Comparison of ENCODE assay signal across 25 cellular contexts in genomic region chr7:46707973-46708372, GRCh38.
DNase-seq lines count a peak whose midpoint lies in the region; ATAC-seq, FAIRE-seq and TF ChIP-seq lines count a peak whose summit lies in the region.
"Had no signal": no experiment of that assay in that cellular context is flagged by ENCODE, and none has a peak within 500 bp of the region (broad histone marks: within the 10 kb centered on the region; RNA-seq: fewer than 3 reads in every experiment).

No MANE protein-coding gene starts in this region.

- H3K4me3 ChIP-seq in GM23338 (no peak overlapping the region), astrocyte (ENCODE audit: insufficient read depth, low read depth, low read length) (no peak overlapping the region), MG63 (no peak overlapping the region)
- H3K4me3 ChIP-seq: GM23248, sigmoid colon had no signal

- H3K9me3 ChIP-seq in astrocyte (ENCODE audit: insufficient read depth, low read depth, low read length) (no peaks in the 10 kb centered on the region), MG63 (no peaks in the 10 kb centered on the region)
- H3K9me3 ChIP-seq: sigmoid colon had no signal

- H3K4me2 ChIP-seq in GM23338 = no peak overlapping the region
- no peak overlapping the region for H3K4me2 ChIP-seq in astrocyte (ENCODE audit: low read length)

- H2AFZ ChIP-seq in GM23338 (no peak overlapping the region), astrocyte (ENCODE audit: low read depth, low read length) (no peak overlapping the region)
- H2AFZ ChIP-seq: GM23248 had no signal

- H3K36me3 ChIP-seq in GM23338 (ENCODE audit: insufficient read depth) (no peaks in the 10 kb centered on the region), astrocyte (ENCODE audit: insufficient read depth, low read length) (no peaks in the 10 kb centered on the region), MG63 (no peaks in the 10 kb centered on the region)
- H3K36me3 ChIP-seq: sigmoid colon had no signal

- ATAC-seq in GM23338 (no peak), HG03025 (IDR thresholded peaks at IDR 0.05; ENCODE audit: low FRiP score, unreplicated experiment) (no peak), HG03442 (IDR thresholded peaks at IDR 0.05; ENCODE audit: unreplicated experiment) (no peak)

- FAIRE-seq in astrocyte (lab: Jason Lieb, UNC) = peak; percentile 32
- FAIRE-seq: endothelial cell of umbilical vein had no signal

- no peaks in the 10 kb centered on the region; the same call in 1 of the 2 replicates for H3K9me2 ChIP-seq in GM23338 (ENCODE audit: insufficient read depth)

- DNase-seq in AG08395 (ENCODE audit: low spot score) (peak; percentile 11), GM23338 (ENCODE audit: low spot score) (peak; percentile 59), astrocyte (ENCODE audit: low read depth) (peak; percentile 70), kidney tubule cell (ENCODE audit: low spot score) (peak; percentile 86), MG63 (no peak), amygdala (lab: John Stamatoyannopoulos, UW) (no peak)
- DNase-seq: activated CD4-positive, alpha-beta T cell treated with anti-CD3 and anti-CD28 coated beads, Interleukin-2, amount 10 ng/mL, durations not matched to agents 24 days and 14 days; activated gamma-delta T cell treated with Interleukin-2 at 50 U/mL for 16 hours; activated T-cell treated with anti-CD3 and anti-CD28 coated beads, Interleukin-2, amount 50 U/mL, for 24 hours; CD4-positive, CD25-positive, alpha-beta regulatory T cell; GM23248; islet precursor cell; NCI-H1092 treated with DMSO at 0.1 percent for 48 hours; NCI-H2029 treated with DMSO at 0.1 percent for 48 hours; NCI-H345; NCI-H82; nephron progenitor cell; OCI-M1; sigmoid colon; stimulated activated naive CD4-positive, alpha-beta T cell treated with Interleukin-2 at 50 U/mL for 16 hours had no signal

- no peaks in the 10 kb centered on the region for H3K27me3 Mint-ChIP-seq in GM23338 (ENCODE audit: insufficient read depth, low read depth, poor library complexity)
- no peaks in the 10 kb centered on the region for H3K27me3 Mint-ChIP-seq in astrocyte (ENCODE audit: low read depth, unreplicated experiment)
- H3K27me3 Mint-ChIP-seq: activated CD4-positive, alpha-beta T cell treated with anti-CD3 and anti-CD28 coated beads, Interleukin-2, amount 10 ng/mL, durations not matched to agents 24 days and 14 days; activated T-cell treated with anti-CD3 and anti-CD28 coated beads, Interleukin-2, amount 50 U/mL, for 24 hours; CD4-positive, CD25-positive, alpha-beta regulatory T cell; IgD-negative memory B cell had no signal

- H3K36me3 Mint-ChIP-seq in GM23338 (ENCODE audit: low read depth) (peaks cover 5% of the 10 kb centered on the region; the same call in 2 of the 3 replicates), astrocyte (ENCODE audit: low read depth, unreplicated experiment) (no peaks in the 10 kb centered on the region)
- H3K36me3 Mint-ChIP-seq: brain; CD4-positive, CD25-positive, alpha-beta regulatory T cell; IgD-negative memory B cell had no signal

- H3K4me1 ChIP-seq in GM23338 (ENCODE audit: insufficient read depth) = no peaks in the 10 kb centered on the region
- H3K4me1 ChIP-seq in astrocyte (ENCODE audit: insufficient read depth, low read length) = peaks cover 17% of the 10 kb centered on the region

- H3K9ac ChIP-seq in astrocyte (ENCODE audit: low read length) = no peak overlapping the region
- H3K9ac ChIP-seq: GM23248 had no signal

- H3K4me1 Mint-ChIP-seq in GM23338 (peaks cover 7% of the 10 kb centered on the region; the same call in 2 of the 3 replicates), astrocyte (ENCODE audit: low read depth, unreplicated experiment) (peaks cover 16% of the 10 kb centered on the region)
- H3K4me1 Mint-ChIP-seq: activated CD4-positive, alpha-beta T cell treated with anti-CD3 and anti-CD28 coated beads, Interleukin-2, amount 10 ng/mL, durations not matched to agents 24 days and 14 days; CD4-positive, CD25-positive, alpha-beta regulatory T cell; IgD-negative memory B cell had no signal

- H3K9me3 Mint-ChIP-seq in GM23338 (peaks cover 5% of the 10 kb centered on the region; the same call in 2 of the 3 replicates), astrocyte (ENCODE audit: unreplicated experiment) (no peaks in the 10 kb centered on the region)
- H3K9me3 Mint-ChIP-seq: activated CD4-positive, alpha-beta T cell treated with anti-CD3 and anti-CD28 coated beads, Interleukin-2, amount 10 ng/mL, durations not matched to agents 24 days and 14 days; brain; nephron progenitor cell had no signal

- H3K27ac Mint-ChIP-seq in GM23338 (peak overlapping the region; percentile 65; the same call in 1 of the 2 replicates), astrocyte (ENCODE audit: unreplicated experiment) (no peak overlapping the region)
- H3K27ac Mint-ChIP-seq: activated CD4-positive, alpha-beta T cell treated with anti-CD3 and anti-CD28 coated beads, Interleukin-2, amount 10 ng/mL, durations not matched to agents 24 days and 14 days; activated T-cell treated with anti-CD3 and anti-CD28 coated beads, Interleukin-2, amount 50 U/mL, for 24 hours; brain; CD4-positive, CD25-positive, alpha-beta regulatory T cell; IgD-negative memory B cell; nephron progenitor cell had no signal

- H4K20me1 ChIP-seq in GM23338 (replicated peaks; ENCODE audit: insufficient read depth) (no peaks in the 10 kb centered on the region), astrocyte (ENCODE audit: insufficient read depth, low read length) (no peaks in the 10 kb centered on the region)

- no peaks in the 10 kb centered on the region for H3K27me3 ChIP-seq in GM23338 (ENCODE audit: insufficient read depth)
- H3K27me3 ChIP-seq in astrocyte (ENCODE audit: insufficient read depth, low read length) = no peaks in the 10 kb centered on the region
- H3K27me3 ChIP-seq in MG63 = no peaks in the 10 kb centered on the region
- H3K27me3 ChIP-seq: sigmoid colon had no signal

- no peaks in the 10 kb centered on the region for H3K79me2 ChIP-seq in GM23338 (replicated peaks; ENCODE audit: insufficient read depth)
- H3K79me2 ChIP-seq in astrocyte (ENCODE audit: insufficient read depth, low read length) = no peaks in the 10 kb centered on the region

- no peak for TF ChIP-seq CTCF in GM23338 (conservative IDR thresholded peaks at IDR 0.05; ENCODE audit: low read depth in 2 of 2)
- TF ChIP-seq CTCF in astrocyte (IDR thresholded peaks at IDR 0.05; ENCODE audit: insufficient read depth, low read depth, low read length) = no peak

- H3K4me3 Mint-ChIP-seq in GM23338 (no peak overlapping the region), astrocyte (ENCODE audit: unreplicated experiment) (no peak overlapping the region)
- H3K4me3 Mint-ChIP-seq: activated CD4-positive, alpha-beta T cell treated with anti-CD3 and anti-CD28 coated beads, Interleukin-2, amount 10 ng/mL, durations not matched to agents 24 days and 14 days; activated T-cell treated with anti-CD3 and anti-CD28 coated beads, Interleukin-2, amount 50 U/mL, for 24 hours; brain; CD4-positive, CD25-positive, alpha-beta regulatory T cell; IgD-negative memory B cell; nephron progenitor cell had no signal

- H3F3A ChIP-seq in GM23338 (replicated peaks; ENCODE audit: low read depth) = no peaks in the 10 kb centered on the region

- H3K27ac ChIP-seq in GM23338 (ENCODE audit: low read depth) (no peak overlapping the region), astrocyte (ENCODE audit: low read depth, low read length) (peak overlapping the region; percentile 46)
- H3K27ac ChIP-seq: GM23248, sigmoid colon had no signal

TF ChIP-seq in GM23338, 12 proteins besides CTCF, POLR2A, EP300 and RAD21 (continues in another document):
- TF ChIP-seq NANOG (IDR thresholded peaks at IDR 0.05; ENCODE audit: borderline replicate concordance) (no peak), CREB1 (CRISPR knock-in tag; IDR thresholded peaks at IDR 0.05; ENCODE audit: low read depth) (no peak), ZNF114 (CRISPR knock-in tag; IDR thresholded peaks at IDR 0.05) (no peak), JUNB (IDR thresholded peaks at IDR 0.05; ENCODE audit: unreplicated experiment) (no peak), EZH2phosphoT487 (IDR thresholded peaks at IDR 0.05; ENCODE audit: unreplicated experiment) (no peak), STAT1 (IDR thresholded peaks at IDR 0.05; ENCODE audit: unreplicated experiment) (no peak), REST (IDR thresholded peaks at IDR 0.05; ENCODE audit: unreplicated experiment) (no peak), POLR2AphosphoS5 (IDR thresholded peaks at IDR 0.05; ENCODE audit: low read depth) (no peak), ETS1 (IDR thresholded peaks at IDR 0.05) (no peak)

Comparison
In these comparisons a context has a peak if more than half of its experiments do, and no peak if none do; other contexts are left out.
1. DNase-seq: peak in AG08395 (single experiment), GM23338 (single experiment), astrocyte (single experiment) and kidney tubule cell (single experiment); none in MG63 (single experiment) and amygdala (0 of 56).